Comparison of ENCODE assay signal across 22 cellular contexts in genomic region chr4:22416403-22416802, GRCh38.
DNase-seq lines count a peak whose midpoint lies in the region; ATAC-seq, FAIRE-seq and TF ChIP-seq lines count a peak whose summit lies in the region.
"Had no signal": no experiment of that assay in that cellular context is flagged by ENCODE, and none has a peak within 500 bp of the region (broad histone marks: within the 10 kb centered on the region; RNA-seq: fewer than 3 reads in every experiment).

No MANE protein-coding gene starts in this region.

- FAIRE-seq in GM12892 (lab: Jason Lieb, UNC): peak; percentile 27

- H3K9me3 ChIP-seq in lower lobe of right lung: no peaks in the 10 kb centered on the region
- H3K9me3 ChIP-seq: esophagus squamous epithelium, heart left ventricle, left ventricle myocardium inferior, right lobe of liver, SK-N-SH had no signal

- no peak for TF ChIP-seq CTCF in nephron progenitor cell (IDR thresholded peaks at IDR 0.05)
- no peak for TF ChIP-seq CTCF in lower lobe of right lung (IDR thresholded peaks at IDR 0.05)

- no peaks in the 10 kb centered on the region for H3K27me3 Mint-ChIP-seq in nephron progenitor cell (ENCODE audit: low read depth, poor library complexity)
- H3K27me3 Mint-ChIP-seq: stimulated activated memory B cell treated with anti-CD40 and anti-IgM and Interleukin-4, amounts not matched to agents 10 μg/mL and 1 μg/mL and 100 μg/mL, for 72 hours had no signal

- H3K4me1 Mint-ChIP-seq in nephron progenitor cell: peaks cover 5% of the 10 kb centered on the region
- H3K4me1 Mint-ChIP-seq: stimulated activated memory B cell treated with anti-CD40 and anti-IgM and Interleukin-4, amounts not matched to agents 10 μg/mL and 1 μg/mL and 100 μg/mL, for 72 hours had no signal

- intact Hi-C loops in lower lobe of right lung (cut with DNase I): no loop called here

- no peak overlapping the region for H3K4me3 ChIP-seq in lower lobe of right lung
- H3K4me3 ChIP-seq: esophagus squamous epithelium, heart left ventricle, left ventricle myocardium inferior, right lobe of liver had no signal

- no peaks in the 10 kb centered on the region for H3K4me1 ChIP-seq in lower lobe of right lung
- H3K4me1 ChIP-seq: esophagus squamous epithelium, left ventricle myocardium inferior had no signal

- DNase-seq in GM12892 (ENCODE audit: insufficient read length) (no peak), NCI-H82 (lab: John Stamatoyannopoulos, UW) (peak; percentile 79), dermis microvascular lymphatic vessel endothelial cell (ENCODE audit: low read depth in 2 of 2) (peak; percentile 67 to 79), nephron progenitor cell (no peak), lower lobe of right lung (no peak)
- no peak for DNase-seq in central memory CD4-positive, alpha-beta T cell
- no peak for DNase-seq in stimulated activated CD4-positive, alpha-beta T cell treated with anti-CD3 and anti-CD28 coated beads, Interleukin-15, amount 100 ng/mL, for 24 hours
- DNase-seq: activated CD4-positive, alpha-beta T cell treated with anti-CD3 and anti-CD28 coated beads for 48 hours; activated CD8-positive, alpha-beta memory T cell treated with anti-CD3 and anti-CD28 coated beads, Interleukin-2, amount 50 U/mL, for 48 hours; activated gamma-delta T cell; caudate nucleus; DMS79 treated with DMSO at 0.1 percent for 48 hours; effector CD4-positive, alpha-beta T cell; esophagus squamous epithelium; GOT3; heart left ventricle; left ventricle myocardium inferior; NCI-H1092 treated with DMSO at 0.1 percent for 48 hours; NK-92 treated with Interleukin-12 subunit alpha and Interleukin-12 subunit beta, amount 100 ng/mL, for 24 hours; right lobe of liver; SK-N-SH had no signal

- peak overlapping the region; percentile 76 for H3K27ac Mint-ChIP-seq in nephron progenitor cell
- H3K27ac Mint-ChIP-seq: stimulated activated memory B cell treated with anti-CD40 and anti-IgM and Interleukin-4, amounts not matched to agents 10 μg/mL and 1 μg/mL and 100 μg/mL, for 72 hours had no signal

- no peaks in the 10 kb centered on the region for H3K27me3 ChIP-seq in lower lobe of right lung (ENCODE audit: low read depth)
- H3K27me3 ChIP-seq: esophagus squamous epithelium, heart left ventricle, right lobe of liver had no signal

- no peaks in the 10 kb centered on the region for H3K36me3 ChIP-seq in lower lobe of right lung

- H3K4me3 Mint-ChIP-seq in nephron progenitor cell: no peak overlapping the region
- H3K4me3 Mint-ChIP-seq: stimulated activated memory B cell treated with anti-CD40 and anti-IgM and Interleukin-4, amounts not matched to agents 10 μg/mL and 1 μg/mL and 100 μg/mL, for 72 hours had no signal

- H3K27ac ChIP-seq in lower lobe of right lung: no peak overlapping the region
- H3K27ac ChIP-seq: esophagus squamous epithelium, heart left ventricle, left ventricle myocardium inferior, right lobe of liver had no signal

- TF ChIP-seq POLR2A in GM12892 (IDR thresholded peaks at IDR 0.05; ENCODE audit: low read depth, low read length): no peak

- H3K9me3 Mint-ChIP-seq in nephron progenitor cell: no peaks in the 10 kb centered on the region
- H3K9me3 Mint-ChIP-seq: stimulated activated memory B cell treated with anti-CD40 and anti-IgM and Interleukin-4, amounts not matched to agents 10 μg/mL and 1 μg/mL and 100 μg/mL, for 72 hours had no signal

- H3K36me3 Mint-ChIP-seq in nephron progenitor cell (ENCODE audit: low read depth): peaks cover 55% of the 10 kb centered on the region
- H3K36me3 Mint-ChIP-seq: stimulated activated memory B cell treated with anti-CD40 and anti-IgM and Interleukin-4, amounts not matched to agents 10 μg/mL and 1 μg/mL and 100 μg/mL, for 72 hours had no signal

- no peak for ATAC-seq in lower lobe of right lung
- ATAC-seq: heart left ventricle; right lobe of liver; stimulated activated memory B cell treated with anti-CD40 and anti-IgM and Interleukin-4, amounts not matched to agents 10 μg/mL and 1 μg/mL and 100 μg/mL, for 72 hours had no signal

Comparison
In these comparisons a context has a peak if more than half of its experiments do, and no peak if none do; other contexts are left out.
1. DNase-seq: peak in NCI-H82 (single experiment) and dermis microvascular lymphatic vessel endothelial cell (2 of 2); none in GM12892 (single experiment), nephron progenitor cell (single experiment), central memory CD4-positive, alpha-beta T cell (single experiment), lower lobe of right lung (single experiment) and stimulated activated CD4-positive, alpha-beta T cell treated with anti-CD3 and anti-CD28 coated beads, Interleukin-15, amount 100 ng/mL, for 24 hours (single experiment).